1 cellular context compared by ENCODE assay signal in genomic region chr18:31586616-31587015, GRCh38.
TF ChIP-seq lines count a peak whose summit lies in the region.

No MANE protein-coding gene starts in this region.

TF ChIP-seq in HepG2, 621 proteins besides CTCF, POLR2A, EP300 and RAD21 (continued from another document):
- TF ChIP-seq BCL6 (CRISPR knock-in tag; IDR thresholded peaks at IDR 0.05) (peak; percentile 34; the same call in 1 of the 2 replicates), ZNF768 (CRISPR knock-in tag; IDR thresholded peaks at IDR 0.05) (no peak), TEAD3 (CRISPR knock-in tag; optimal IDR thresholded peaks at IDR 0.05; ENCODE audit: borderline replicate concordance) (peak; percentile 15), PAWR (CRISPR knock-in tag; IDR thresholded peaks at IDR 0.05; ENCODE audit: borderline replicate concordance) (no peak), RARA (CRISPR knock-in tag; IDR thresholded peaks at IDR 0.05) (0 out of 2 replicates have a peak, but pooled peaks have one; percentile 15), SNRNP70 (IDR thresholded peaks at IDR 0.05; ENCODE audit: low read depth, low read length) (no peak), NCOA2 (CRISPR knock-in tag; IDR thresholded peaks at IDR 0.05) (0 out of 2 replicates have a peak, but pooled peaks have one; percentile 25), EEA1 (CRISPR knock-in tag; IDR thresholded peaks at IDR 0.05; ENCODE audit: borderline replicate concordance) (no peak), KLF15 (CRISPR knock-in tag; IDR thresholded peaks at IDR 0.05; ENCODE audit: borderline replicate concordance) (no peak), HCFC1 (IDR thresholded peaks at IDR 0.05; ENCODE audit: low read depth, low read length) (no peak), NR2F6 (IDR thresholded peaks at IDR 0.05) (no peak), NR2F6 (CRISPR knock-in tag; IDR thresholded peaks at IDR 0.05) (no peak), GPBP1L1 (CRISPR knock-in tag; IDR thresholded peaks at IDR 0.05) (no peak), FOSL2 (CRISPR knock-in tag; IDR thresholded peaks at IDR 0.05) (no peak), FOXA3 (CRISPR knock-in tag; IDR thresholded peaks at IDR 0.05) (peak; percentile 42; the same call in 1 of the 2 replicates), ATRX (CRISPR knock-in tag; IDR thresholded peaks at IDR 0.05; ENCODE audit: borderline replicate concordance) (no peak), ARID5B (CRISPR knock-in tag; IDR thresholded peaks at IDR 0.05) (peak; percentile 45; the same call in 1 of the 2 replicates), YY1 (IDR thresholded peaks at IDR 0.05; ENCODE audit: insufficient read depth, insufficient replicate concordance, low read depth, low read length) (peak; percentile 43), DMAP1 (CRISPR knock-in tag; IDR thresholded peaks at IDR 0.05) (no peak), ZFP1 (CRISPR knock-in tag; IDR thresholded peaks at IDR 0.05) (no peak), MEIS2 (CRISPR knock-in tag; IDR thresholded peaks at IDR 0.05) (no peak), TGIF2 (CRISPR knock-in tag; IDR thresholded peaks at IDR 0.05) (no peak), ZNF777 (CRISPR knock-in tag; IDR thresholded peaks at IDR 0.05) (no peak), SRF (IDR thresholded peaks at IDR 0.05; ENCODE audit: low read depth, low read length) (0 out of 2 replicates have a peak, but pooled peaks have one; percentile 9), SCMH1 (CRISPR knock-in tag; IDR thresholded peaks at IDR 0.05; ENCODE audit: borderline replicate concordance) (no peak), ZNF883 (CRISPR knock-in tag; IDR thresholded peaks at IDR 0.05; ENCODE audit: not compliant biosample characterization) (no peak), ISL2 (CRISPR knock-in tag; IDR thresholded peaks at IDR 0.05) (peak; percentile 47; the same call in 1 of the 2 replicates), ZNF33B (CRISPR knock-in tag; IDR thresholded peaks at IDR 0.05) (no peak), ZNF775 (CRISPR knock-in tag; IDR thresholded peaks at IDR 0.05; ENCODE audit: borderline replicate concordance) (no peak), ZNF644 (CRISPR knock-in tag; IDR thresholded peaks at IDR 0.05; ENCODE audit: low read depth) (peak; percentile 86), ZNF20 (CRISPR knock-in tag; IDR thresholded peaks at IDR 0.05) (no peak), ZNF446 (CRISPR knock-in tag; IDR thresholded peaks at IDR 0.05) (no peak), PLRG1 (conservative IDR thresholded peaks at IDR 0.05) (no peak), FOXK2 (IDR thresholded peaks at IDR 0.05) (no peak), NR2C2 (CRISPR knock-in tag; IDR thresholded peaks at IDR 0.05; ENCODE audit: borderline replicate concordance) (no peak), KLF16 (CRISPR knock-in tag; IDR thresholded peaks at IDR 0.05) (no peak)
